In the genomic region with DNA sequence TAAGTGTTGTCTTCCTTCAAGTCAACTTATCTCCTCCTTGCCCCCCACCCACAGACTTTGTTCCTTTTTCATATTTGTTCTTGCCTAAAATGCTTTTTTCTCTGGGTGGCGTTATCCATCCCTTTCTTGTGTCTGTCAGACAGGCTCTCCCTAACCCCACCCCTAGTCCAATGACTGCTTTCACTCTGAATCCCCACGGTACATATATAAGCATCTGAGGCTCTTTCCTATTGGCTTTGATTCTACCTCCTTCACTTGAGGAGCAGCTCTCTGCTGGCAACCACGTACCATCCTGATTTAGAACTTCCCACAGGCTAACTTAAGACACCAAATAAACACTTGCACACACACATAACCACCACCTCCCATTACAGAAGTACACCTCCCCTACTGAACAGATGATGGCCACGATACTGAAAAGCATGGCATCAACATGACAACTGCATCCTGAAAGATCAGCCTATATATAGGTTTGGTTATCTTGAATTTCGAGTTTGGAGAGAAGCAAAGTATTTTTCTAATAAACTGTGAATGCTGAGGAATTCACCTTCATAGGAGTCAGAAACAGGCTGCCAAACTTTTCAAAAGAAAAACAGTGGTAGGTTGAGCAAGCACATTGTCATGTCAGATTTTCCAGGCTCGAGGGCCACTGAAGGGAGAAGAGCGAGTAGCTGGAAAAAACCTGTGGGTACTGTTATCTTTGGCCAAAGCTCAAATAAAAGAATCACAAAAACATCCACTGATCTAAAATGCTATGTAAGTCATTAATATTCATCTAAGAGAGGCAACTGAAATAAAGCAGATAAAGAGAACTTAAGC, we compare ENCODE assay signal across 11 cellular contexts. TPM values are rescaled to one million over a fixed set of nuclear protein-coding genes. Genes with fewer than 3 reads are reported as not detected.
DNase-seq lines count a peak whose midpoint lies in the region; ATAC-seq, FAIRE-seq and TF ChIP-seq lines count a peak whose summit lies in the region.
"Had no signal": no experiment of that assay in that cellular context is flagged by ENCODE, and none has a peak within 500 bp of the region (broad histone marks: within the 10 kb centered on the region; RNA-seq: fewer than 3 reads in every experiment).

No MANE protein-coding gene starts in this region.

- no peaks in the 10 kb centered on the region for H3K9me1 ChIP-seq in endothelial cell of umbilical vein (replicated peaks; ENCODE audit: control insufficient read depth, extremely low read depth, insufficient read depth, low read length)

- TF ChIP-seq POLR2A in endothelial cell of umbilical vein (IDR thresholded peaks at IDR 0.05; ENCODE audit: low read depth, low read length): no peak
- TF ChIP-seq POLR2A in uterus (IDR thresholded peaks at IDR 0.05): no peak

- no peaks in the 10 kb centered on the region for H3K27me3 ChIP-seq in endothelial cell of umbilical vein (ENCODE audit: control insufficient read depth in 2 of 2, insufficient read depth in 2 of 2, low read length in 2 of 2)
- no peaks in the 10 kb centered on the region for H3K27me3 ChIP-seq in uterus
- H3K27me3 ChIP-seq: SJSA1 had no signal

- H3K9ac ChIP-seq in endothelial cell of umbilical vein (replicated peaks; ENCODE audit: extremely low read depth, insufficient read depth, low read length): no peak overlapping the region

- POLR2A ChIA-PET in endothelial cell of umbilical vein (lab: Charles Lee): no interaction called here

- CTCF ChIA-PET in endothelial cell of umbilical vein (lab: Charles Lee): no interaction called here

- H3K4me3 Mint-ChIP-seq in T-helper 1 cell treated with Interleukin-12 subunit alpha and Interleukin-12 subunit beta and Interleukin-4 antibody, amounts not matched to agents 30 μg/mL and 1 μg/mL, for 36 hours: peak overlapping the region; percentile 8

- peaks cover 9% of the 10 kb centered on the region for H4K20me1 ChIP-seq in endothelial cell of umbilical vein (replicated peaks; ENCODE audit: control insufficient read depth, extremely low read depth, insufficient read depth, low read length)

- BruUV-seq in endothelial cell of umbilical vein (replicated peaks; lab: Mats Ljungman, UMichigan): no TSS peak

- peak; percentile 67 for FAIRE-seq in endothelial cell of umbilical vein (lab: Jason Lieb, UNC)
- FAIRE-seq: A549 had no signal

- H3K27ac ChIP-seq in endothelial cell of umbilical vein (ENCODE audit: insufficient read depth, low read depth, low read length) (no peak overlapping the region), uterus (peak overlapping the region in 1 of 2 donors; percentile 26)
- H3K27ac ChIP-seq: A549, SJSA1 had no signal

- DNase-seq in T-helper 1 cell (no peak), endothelial cell of umbilical vein (ENCODE audit: low read depth, low spot score) (peak; percentile 90), sciatic nerve (ENCODE audit: low spot score) (no peak), uterus (no peak)
- DNase-seq in activated CD4-positive, alpha-beta T cell treated with anti-CD3 and anti-CD28 coated beads for 48 hours: peak; percentile 40
- DNase-seq: NCI-H2081 had no signal

- H3K4me1 ChIP-seq in endothelial cell of umbilical vein (ENCODE audit: control insufficient read depth, extremely low read depth, insufficient read depth, low read length) (no peaks in the 10 kb centered on the region), uterus (peaks cover 0 to 5% of the 10 kb centered on the region in 2 donors)

- H3K4me1 Mint-ChIP-seq in T-helper 1 cell treated with Interleukin-12 subunit alpha and Interleukin-12 subunit beta and Interleukin-4 antibody, amounts not matched to agents 30 μg/mL and 1 μg/mL, for 36 hours (ENCODE audit: low read depth): peaks cover 68% of the 10 kb centered on the region

- no peaks in the 10 kb centered on the region for H3K36me3 ChIP-seq in endothelial cell of umbilical vein (ENCODE audit: control insufficient read depth in 2 of 2, extremely low read depth in 1 of 2, insufficient read depth in 2 of 2, low read length in 2 of 2)
- H3K36me3 ChIP-seq in uterus: no peaks in the 10 kb centered on the region
- H3K36me3 ChIP-seq: SJSA1 had no signal

- TF ChIP-seq CTCF in endothelial cell of umbilical vein (IDR thresholded peaks at IDR 0.05; ENCODE audit: extremely low read depth in 1 of 2, insufficient read depth in 1 of 2, low read depth in 1 of 2, low read length in 2 of 2): no peak
- no peak for TF ChIP-seq CTCF in uterus (IDR thresholded peaks at IDR 0.05)

- peak overlapping the region; percentile 68 for H3K27ac Mint-ChIP-seq in T-helper 1 cell treated with Interleukin-12 subunit alpha and Interleukin-12 subunit beta and Interleukin-4 antibody, amounts not matched to agents 30 μg/mL and 1 μg/mL, for 36 hours

- peaks cover 83% of the 10 kb centered on the region for H3K79me2 ChIP-seq in endothelial cell of umbilical vein (ENCODE audit: control insufficient read depth, insufficient read depth, low read length)

- H3K36me3 Mint-ChIP-seq in T-helper 1 cell treated with Interleukin-12 subunit alpha and Interleukin-12 subunit beta and Interleukin-4 antibody, amounts not matched to agents 30 μg/mL and 1 μg/mL, for 36 hours (ENCODE audit: low read depth): peaks cover 40% of the 10 kb centered on the region

- dilution Hi-C loops in endothelial cell of umbilical vein (cut with MboI; ENCODE audit: extremely low pct_ligation_motif_present, low sequenced_read_pairs): no loop called here

- no peak overlapping the region for H2AFZ ChIP-seq in endothelial cell of umbilical vein (ENCODE audit: low read depth, low read length)

- H3K9me3 ChIP-seq in endothelial cell of umbilical vein (replicated peaks; ENCODE audit: control insufficient read depth, insufficient read depth, low read length) (no peaks in the 10 kb centered on the region), uterus (no peaks in the 10 kb centered on the region)
- H3K9me3 ChIP-seq: A549, SJSA1 had no signal

- no peak overlapping the region for H3K4me2 ChIP-seq in endothelial cell of umbilical vein (ENCODE audit: insufficient read depth, low read length)
- H3K4me2 ChIP-seq: A549 had no signal

- no peaks in the 10 kb centered on the region for H3K9me3 Mint-ChIP-seq in T-helper 1 cell treated with Interleukin-12 subunit alpha and Interleukin-12 subunit beta and Interleukin-4 antibody, amounts not matched to agents 30 μg/mL and 1 μg/mL, for 36 hours

- ATAC-seq in sciatic nerve (peak; percentile 63), GM19324 (IDR thresholded peaks at IDR 0.05; ENCODE audit: low FRiP score, unreplicated experiment) (no peak), GM21526 (IDR thresholded peaks at IDR 0.05; ENCODE audit: low FRiP score, unreplicated experiment) (no peak)
- ATAC-seq: A549 had no signal

- intact Hi-C loops in endothelial cell of umbilical vein (cut with micrococcal nuclease) (no loop called here), sciatic nerve (cut with DNase I) (no loop called here), uterus (cut with DNase I; ENCODE audit: low total_unique reads) (no loop called here)

- H3K27me3 Mint-ChIP-seq in T-helper 1 cell treated with Interleukin-12 subunit alpha and Interleukin-12 subunit beta and Interleukin-4 antibody, amounts not matched to agents 30 μg/mL and 1 μg/mL, for 36 hours (ENCODE audit: low read depth): no peaks in the 10 kb centered on the region

- H3K4me3 ChIP-seq in endothelial cell of umbilical vein (replicated peaks in 1 of 3; ENCODE audit: insufficient read depth in 1 of 3, low read depth in 1 of 3, low read length in 3 of 3) (no peak overlapping the region), uterus (no peak overlapping the region)
- H3K4me3 ChIP-seq: A549, SJSA1 had no signal

TF ChIP-seq in endothelial cell of umbilical vein, 7 proteins besides CTCF, POLR2A, EP300 and RAD21:
- TF ChIP-seq, protein P1, sequence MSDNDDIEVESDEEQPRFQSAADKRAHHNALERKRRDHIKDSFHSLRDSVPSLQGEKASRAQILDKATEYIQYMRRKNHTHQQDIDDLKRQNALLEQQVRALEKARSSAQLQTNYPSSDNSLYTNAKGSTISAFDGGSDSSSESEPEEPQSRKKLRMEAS (IDR thresholded peaks at IDR 0.05; ENCODE audit: insufficient read depth, insufficient read length): no peak
- TF ChIP-seq MYC (IDR thresholded peaks at IDR 0.05; ENCODE audit: low read depth, low read length) (no peak), EZH2 (IDR thresholded peaks at IDR 0.05; ENCODE audit: borderline replicate concordance, low read depth, low read length, severe bottlenecking) (no peak), POLR2AphosphoS5 (IDR thresholded peaks at IDR 0.05; ENCODE audit: insufficient read depth, low read depth, low read length) (no peak), JUN (IDR thresholded peaks at IDR 0.05; ENCODE audit: borderline replicate concordance, insufficient read depth, insufficient read length, low read depth) (no peak), GATA2 (IDR thresholded peaks at IDR 0.05; ENCODE audit: insufficient read depth, insufficient read length, low read depth, low read length) (no peak), FOS (IDR thresholded peaks at IDR 0.05; ENCODE audit: borderline replicate concordance, insufficient read depth, low read length) (no peak)

RNA-seq across cellular contexts. Expression of a gene that starts 24.3 kb away (rescaled TPM):
- total RNA-seq in endothelial cell of umbilical vein (108 and 124 TPM in 2 replicates), sciatic nerve (284 TPM), uterus (100 to 1,000 TPM; 115 to 298 (median 171) TPM)
- 48.2 and 59.1 TPM in 2 replicates for polyA plus RNA-seq in endothelial cell of umbilical vein
- 53.0 and 53.1 TPM in 2 replicates for polyA plus RNA-seq in endothelial cell of umbilical vein (2011; cell fraction: cytosol; rRNA removed)
- 102 and 117 TPM in 2 replicates for polyA plus RNA-seq in endothelial cell of umbilical vein (2011; cell fraction: nucleus; rRNA removed)
- polyA plus RNA-seq in endothelial cell of umbilical vein (2012): 74.6 and 78.3 TPM in 2 replicates
- polyA minus RNA-seq in endothelial cell of umbilical vein: 130 and 144 TPM in 2 replicates
- 55.0 TPM for polyA minus RNA-seq in endothelial cell of umbilical vein (2011; cell fraction: cytosol; rRNA and poly(A)+ RNA removed)
- polyA minus RNA-seq in endothelial cell of umbilical vein (2011; cell fraction: nucleus; rRNA and poly(A)+ RNA removed): 64.6 and 75.9 TPM in 2 replicates

RNA-seq across cellular contexts. Expression of a gene that starts 59.1 kb away (rescaled TPM):
- 663 and 684 TPM in 2 replicates for total RNA-seq in endothelial cell of umbilical vein
- polyA plus RNA-seq in endothelial cell of umbilical vein: 292 and 303 TPM in 2 replicates
- polyA plus RNA-seq in endothelial cell of umbilical vein (2011; cell fraction: cytosol; rRNA removed): 292 and 325 TPM in 2 replicates
- polyA plus RNA-seq in endothelial cell of umbilical vein (2011; cell fraction: nucleus; rRNA removed): 136 and 153 TPM in 2 replicates
- 489 and 555 TPM in 2 replicates for polyA plus RNA-seq in endothelial cell of umbilical vein (2012)
- polyA minus RNA-seq in endothelial cell of umbilical vein: 263 and 271 TPM in 2 replicates
- polyA minus RNA-seq in endothelial cell of umbilical vein (2011; cell fraction: cytosol; rRNA and poly(A)+ RNA removed): 99.5 TPM
- polyA minus RNA-seq in endothelial cell of umbilical vein (2011; cell fraction: nucleus; rRNA and poly(A)+ RNA removed): 60.6 and 86.5 TPM in 2 replicates
- total RNA-seq in sciatic nerve: 608 TPM
- total RNA-seq in uterus: 100 to 1,000 TPM; 204 to 520 (median 372) TPM

Comparison
In these comparisons a context has a peak if more than half of its experiments do, and no peak if none do; other contexts are left out.
1. DNase-seq: peak in activated CD4-positive, alpha-beta T cell treated with anti-CD3 and anti-CD28 coated beads for 48 hours (single experiment) and endothelial cell of umbilical vein (single experiment); none in T-helper 1 cell (0 of 5), sciatic nerve (single experiment) and uterus (0 of 2).